ENCODE assay signal across 1 cellular context in genomic region chr1:67355745-67356424, GRCh38.
A peak's percentile ranks its signal among the peaks of the same experiment; 100 is the strongest.
TF ChIP-seq lines count a peak whose summit lies in the region.

No MANE protein-coding gene starts in this region.

TF ChIP-seq in K562, 482 proteins besides CTCF, POLR2A, EP300 and RAD21 (continued from another document and continues in another):
- TF ChIP-seq SMC3 (conservative IDR thresholded peaks at IDR 0.05; ENCODE audit: insufficient read depth, low read depth, low read length), result no peak
- no peak for TF ChIP-seq THAP7 (CRISPR knock-in tag; IDR thresholded peaks at IDR 0.05)
- TF ChIP-seq ZBTB8A (IDR thresholded peaks at IDR 0.05; ENCODE audit: partially characterized antibody), result no peak
- TF ChIP-seq KHSRP (IDR thresholded peaks at IDR 0.05), result no peak
- TF ChIP-seq CC2D1A (IDR thresholded peaks at IDR 0.05), result peak; percentile 24; the same call in 1 of the 2 replicates
- TF ChIP-seq NFATC3 (IDR thresholded peaks at IDR 0.05), result no peak
- peak; percentile 34 to 60; a peak in 2 of 4 replicates for TF ChIP-seq TBL1XR1 (IDR thresholded peaks at IDR 0.05; ENCODE audit: low read length in 2 of 2)
- TF ChIP-seq HDAC1 (IDR thresholded peaks at IDR 0.05), result peak in 1 of 2 experiments; percentile 49; a peak in 2 of 4 replicates
- no peak for TF ChIP-seq SNAPC5 (CRISPR knock-in tag; IDR thresholded peaks at IDR 0.05)
- TF ChIP-seq PBX2 (CRISPR knock-in tag; IDR thresholded peaks at IDR 0.05; ENCODE audit: low read depth), result no peak
- no peak for TF ChIP-seq PBX2 (tag; conservative IDR thresholded peaks at IDR 0.05; ENCODE audit: low read depth)
- no peak for TF ChIP-seq PHB2 (IDR thresholded peaks at IDR 0.05; ENCODE audit: low read depth)
- no peak for TF ChIP-seq NUFIP1 (IDR thresholded peaks at IDR 0.05; ENCODE audit: partially characterized antibody)
- no peak for TF ChIP-seq ASH1L (IDR thresholded peaks at IDR 0.05; ENCODE audit: borderline replicate concordance, low read depth, partially characterized antibody)
- no peak for TF ChIP-seq MAZ (CRISPR knock-in tag; conservative IDR thresholded peaks at IDR 0.05 in 1 of 2, IDR thresholded peaks at IDR 0.05 in 1 of 2)
- TF ChIP-seq PREB (CRISPR knock-in tag; IDR thresholded peaks at IDR 0.05), result no peak
- TF ChIP-seq ZNF184 (CRISPR knock-in tag; IDR thresholded peaks at IDR 0.05), result no peak
- TF ChIP-seq TAF1 (IDR thresholded peaks at IDR 0.05; ENCODE audit: control insufficient read depth, extremely low read depth, insufficient read depth, low read length, severe bottlenecking), result no peak
- TF ChIP-seq HLTF (IDR thresholded peaks at IDR 0.05), result no peak
- TF ChIP-seq TOE1 (IDR thresholded peaks at IDR 0.05; ENCODE audit: borderline replicate concordance), result no peak
- TF ChIP-seq TOE1 (CRISPR knock-in tag; IDR thresholded peaks at IDR 0.05; ENCODE audit: borderline replicate concordance, low read depth), result no peak
- no peak for TF ChIP-seq TCFL5 (CRISPR knock-in tag; conservative IDR thresholded peaks at IDR 0.05)
- no peak for TF ChIP-seq MCM7 (IDR thresholded peaks at IDR 0.05)
- TF ChIP-seq PML (IDR thresholded peaks at IDR 0.05; ENCODE audit: low read length), result peak; percentile 70
- no peak for TF ChIP-seq SRSF3 (IDR thresholded peaks at IDR 0.05; ENCODE audit: insufficient read depth, low read length)
- peak; percentile 79 for TF ChIP-seq SMARCE1 (IDR thresholded peaks at IDR 0.05)
- TF ChIP-seq EZH2 (IDR thresholded peaks at IDR 0.05; ENCODE audit: borderline replicate concordance, low read depth, low read length), result no peak
- TF ChIP-seq E2F1 (CRISPR knock-in tag; IDR thresholded peaks at IDR 0.05), result no peak
- no peak for TF ChIP-seq GTF2B (IDR thresholded peaks at IDR 0.05; ENCODE audit: extremely low read depth, insufficient read length)
- no peak for TF ChIP-seq THRB (CRISPR knock-in tag; conservative IDR thresholded peaks at IDR 0.05)
- no peak for TF ChIP-seq ZNF644 (tag; IDR thresholded peaks at IDR 0.05; ENCODE audit: low read depth)
- peak in 1 of 3 experiments; percentile 52 for TF ChIP-seq YY1 (IDR thresholded peaks at IDR 0.05; ENCODE audit: borderline replicate concordance in 1 of 3, control insufficient read depth in 1 of 3, extremely low read depth in 1 of 3, insufficient read depth in 3 of 3, insufficient read length in 1 of 3, insufficient replicate concordance in 2 of 3, low read depth in 1 of 3, low read length in 2 of 3)
- TF ChIP-seq ZNF639 (CRISPR knock-in tag; conservative IDR thresholded peaks at IDR 0.05 in 1 of 2, IDR thresholded peaks at IDR 0.05 in 1 of 2), result no peak
- TF ChIP-seq ZFP36 (IDR thresholded peaks at IDR 0.05; ENCODE audit: low read depth, low read length, partially characterized antibody), result no peak
- no peak; the same call in 1 of the 2 replicates for TF ChIP-seq ZNF609 (CRISPR knock-in tag; IDR thresholded peaks at IDR 0.05; ENCODE audit: borderline replicate concordance)
- TF ChIP-seq JUND (IDR thresholded peaks at IDR 0.05; ENCODE audit: borderline replicate concordance, low read depth, low read length), result peak; percentile 50; the same call in 1 of the 2 replicates
- TF ChIP-seq JUND (tag; IDR thresholded peaks at IDR 0.05; ENCODE audit: borderline replicate concordance, low read depth, low read length), result peak; percentile 22; the same call in 1 of the 3 replicates
- peak; percentile 64 for TF ChIP-seq SMAD4 (CRISPR knock-in tag; conservative IDR thresholded peaks at IDR 0.05)
- no peak for TF ChIP-seq ZBTB34 (CRISPR knock-in tag; IDR thresholded peaks at IDR 0.05)
- peak; percentile 73 for TF ChIP-seq EHMT2 (IDR thresholded peaks at IDR 0.05)
- TF ChIP-seq ZNF277 (CRISPR knock-in tag; IDR thresholded peaks at IDR 0.05; ENCODE audit: borderline replicate concordance), result no peak
- TF ChIP-seq CBX5 (IDR thresholded peaks at IDR 0.05; ENCODE audit: borderline replicate concordance, low read depth), result no peak
- no peak for TF ChIP-seq GABPB1 (CRISPR knock-in tag; IDR thresholded peaks at IDR 0.05)
- TF ChIP-seq HNRNPL (IDR thresholded peaks at IDR 0.05; ENCODE audit: low read depth, low read length), result no peak
- TF ChIP-seq ZNF121 (CRISPR knock-in tag; conservative IDR thresholded peaks at IDR 0.05), result no peak
- TF ChIP-seq IFI16 (CRISPR knock-in tag; IDR thresholded peaks at IDR 0.05), result no peak
- TF ChIP-seq PHB (CRISPR knock-in tag; IDR thresholded peaks at IDR 0.05), result no peak
- TF ChIP-seq DIDO1 (tag; IDR thresholded peaks at IDR 0.05; ENCODE audit: low read depth), result no peak
- TF ChIP-seq ELF4 (CRISPR knock-in tag; IDR thresholded peaks at IDR 0.05), result peak; percentile 67; the same call in 1 of the 2 replicates
- no peak for TF ChIP-seq POLR2G (IDR thresholded peaks at IDR 0.05; ENCODE audit: low read depth, low read length)
- no peak for TF ChIP-seq XRCC5 (IDR thresholded peaks at IDR 0.05; ENCODE audit: low read depth, low read length)
- no peak for TF ChIP-seq ZNF263 (CRISPR knock-in tag; IDR thresholded peaks at IDR 0.05; ENCODE audit: borderline replicate concordance)
- TF ChIP-seq BRF1 (IDR thresholded peaks at IDR 0.05; ENCODE audit: borderline replicate concordance, extremely low read depth, insufficient read length), result no peak
